1 cellular context compared by ENCODE assay signal in genomic region chr14:92675421-92675820, GRCh38.
TF ChIP-seq lines count a peak whose summit lies in the region.

No MANE protein-coding gene starts in this region.

TF ChIP-seq in GM12878, 131 proteins besides CTCF, POLR2A, EP300 and RAD21:
- TF ChIP-seq RUNX3 (IDR thresholded peaks at IDR 0.05; ENCODE audit: low read length) (peak; percentile 28), RELB (IDR thresholded peaks at IDR 0.05; ENCODE audit: low read depth) (no peak), CBX3 (IDR thresholded peaks at IDR 0.05; ENCODE audit: borderline replicate concordance, low read depth) (no peak), SPI1 (IDR thresholded peaks at IDR 0.05; ENCODE audit: borderline replicate concordance, insufficient read depth, low read depth, low read length) (peak; percentile 77), E2F4 (IDR thresholded peaks at IDR 0.05; ENCODE audit: low read depth, low read length) (no peak), ZBED1 (IDR thresholded peaks at IDR 0.05; ENCODE audit: borderline replicate concordance) (no peak), YY1 (IDR thresholded peaks at IDR 0.05; ENCODE audit: low read depth, low read length) (no peak), BCLAF1 (IDR thresholded peaks at IDR 0.05) (no peak)
